12 cellular contexts compared by ENCODE assay signal in the genomic region with DNA sequence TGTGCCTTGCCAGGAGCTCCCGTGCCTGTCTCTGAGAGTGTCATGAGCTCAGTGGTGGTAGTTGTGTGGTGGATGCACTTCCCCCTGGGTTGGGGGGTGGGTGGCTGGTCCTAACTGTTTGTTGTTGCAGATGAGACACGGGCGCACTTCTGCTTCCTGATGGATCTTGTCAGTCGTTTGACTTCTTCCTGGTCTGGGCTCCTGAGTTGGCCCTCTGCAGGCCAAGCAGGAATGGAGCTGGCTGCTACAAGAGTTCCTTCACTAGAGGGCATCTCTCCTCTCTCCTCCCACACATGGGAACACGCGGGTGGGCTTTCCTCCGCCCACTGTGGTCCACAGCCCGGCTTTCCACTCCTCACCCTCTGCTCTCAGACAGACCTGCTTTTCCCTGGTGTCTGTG.
DNase-seq lines count a peak whose midpoint lies in the region; ATAC-seq and TF ChIP-seq lines count a peak whose summit lies in the region.
"Had no signal": no experiment of that assay in that cellular context is flagged by ENCODE, and none has a peak within 500 bp of the region (broad histone marks: within the 10 kb centered on the region; RNA-seq: fewer than 3 reads in every experiment).

No MANE protein-coding gene starts in this region.

- in situ Hi-C loops in astrocyte of the cerebellum (cut with HindIII; ENCODE audit: low sequenced_read_pairs) = no loop called here

- no peak overlapping the region for H3K9ac ChIP-seq in liver (ENCODE audit: low read depth in 1 of 2, low read length in 2 of 2)

- H3K27me3 ChIP-seq in liver (ENCODE audit: control insufficient read depth in 4 of 4, insufficient read depth in 4 of 4, low read length in 3 of 4) (peaks cover 0 to 9% (median 0%) of the 10 kb centered on the region in 4 donors), adrenal gland (peaks cover 11% of the 10 kb centered on the region)

- H3K9me3 ChIP-seq in liver (ENCODE audit: control insufficient read depth in 4 of 4, low read length in 3 of 4) (no peaks in the 10 kb centered on the region), adrenal gland (replicated peaks in 1 of 3) (no peaks in the 10 kb centered on the region)
- H3K9me3 ChIP-seq: psoas muscle had no signal

- no peak for TF ChIP-seq POLR2A in adrenal gland (IDR thresholded peaks at IDR 0.05)

- H3K36me3 Mint-ChIP-seq in Calu3 (ENCODE audit: insufficient read depth, unreplicated experiment) (no peaks in the 10 kb centered on the region), mesothelial cell of epicardium (no peaks in the 10 kb centered on the region)

- DNase-seq in Calu3 (peak; percentile 27), astrocyte of the cerebellum (ENCODE audit: low read depth) (no peak), NCI-H446 treated with DMSO at 0.1 percent for 48 hours (lab: John Stamatoyannopoulos, UW) (no peak), adrenal gland (no peak), mesothelial cell of epicardium (ENCODE audit: low spot score in 2 of 2, unreplicated experiment in 2 of 2) (no peak)
- DNase-seq: activated B cell treated with CpG ODN at 0.5 μM for 24 hours; NCI-H1105 treated with DMSO at 0.1 percent for 48 hours; psoas muscle; stimulated activated naive CD8-positive, alpha-beta T cell treated with anti-CD3 and anti-CD28 coated beads, Interleukin-15, amount 100 ng/mL, for 72 hours had no signal

- intact Hi-C loops in Calu3 (cut with micrococcal nuclease; ENCODE audit: unreplicated experiment) = no loop called here
- intact Hi-C loops in adrenal gland (cut with DNase I) = no loop called here

- no peak overlapping the region for H3K27ac Mint-ChIP-seq in Calu3 (ENCODE audit: unreplicated experiment)
- H3K27ac Mint-ChIP-seq in mesothelial cell of epicardium = no peak overlapping the region
- H3K27ac Mint-ChIP-seq: activated B cell treated with CpG ODN at 0.5 μM for 24 hours had no signal

- no peak for ATAC-seq in GM18867 (IDR thresholded peaks at IDR 0.05; ENCODE audit: unreplicated experiment)
- ATAC-seq: psoas muscle; stimulated activated naive CD8-positive, alpha-beta T cell treated with anti-CD3 and anti-CD28 coated beads, Interleukin-15, amount 100 ng/mL, for 72 hours had no signal

- H3K4me1 Mint-ChIP-seq in Calu3 (ENCODE audit: low read depth, unreplicated experiment) (peaks cover 15% of the 10 kb centered on the region), mesothelial cell of epicardium (no peaks in the 10 kb centered on the region)

- H3K4me3 ChIP-seq in astrocyte of the cerebellum (ENCODE audit: low read depth, low read length) (no peak overlapping the region), liver (ENCODE audit: low read depth in 1 of 3, low read length in 3 of 3) (no peak overlapping the region), adrenal gland (no peak overlapping the region)
- H3K4me3 ChIP-seq: psoas muscle had no signal

- 28% methylated on average over 8 of the region's 8 CpGs for WGBS in liver
- 14 to 24% (median 20%) methylated on average over 5 to 8 of the region's 8 CpGs for WGBS in adrenal gland, 4 donors

- H3K27me3 Mint-ChIP-seq in Calu3 (ENCODE audit: unreplicated experiment) (peaks cover 79% of the 10 kb centered on the region), mesothelial cell of epicardium (ENCODE audit: low read depth) (peaks cover 65% of the 10 kb centered on the region)

- H3K4me3 Mint-ChIP-seq in Calu3 (ENCODE audit: low read depth, unreplicated experiment) (no peak overlapping the region), mesothelial cell of epicardium (no peak overlapping the region)
- H3K4me3 Mint-ChIP-seq: activated B cell treated with CpG ODN at 0.5 μM for 24 hours had no signal

- H3K27ac ChIP-seq in liver (ENCODE audit: low read depth in 1 of 2, low read length in 2 of 2) (no peak overlapping the region), adrenal gland (no peak overlapping the region)
- H3K27ac ChIP-seq: psoas muscle had no signal

- CTCF ChIA-PET in Calu3 (lab: Charles Lee) = no interaction called here

- H3K4me1 ChIP-seq in liver (ENCODE audit: control insufficient read depth in 4 of 4, insufficient read depth in 4 of 4, low read length in 3 of 4) = peaks cover 3 to 10% (median 5%) of the 10 kb centered on the region in 4 donors
- H3K4me1 ChIP-seq in adrenal gland (replicated peaks in 1 of 2) = peaks cover 0 to 10% of the 10 kb centered on the region in 2 donors
- H3K4me1 ChIP-seq: psoas muscle had no signal

- H3K36me3 ChIP-seq in liver (ENCODE audit: control insufficient read depth in 4 of 4, insufficient read depth in 3 of 4, low read depth in 1 of 4, low read length in 3 of 4) (no peaks in the 10 kb centered on the region), adrenal gland (replicated peaks in 1 of 2) (no peaks in the 10 kb centered on the region)

- TF ChIP-seq RAD21 in liver (IDR thresholded peaks at IDR 0.05) = no peak

- H3K9me3 Mint-ChIP-seq in Calu3 (ENCODE audit: low read depth, unreplicated experiment) (no peaks in the 10 kb centered on the region), mesothelial cell of epicardium (no peaks in the 10 kb centered on the region)
- H3K9me3 Mint-ChIP-seq: activated B cell treated with CpG ODN at 0.5 μM for 24 hours; stimulated activated naive CD8-positive, alpha-beta T cell treated with anti-CD3 and anti-CD28 coated beads, Interleukin-15, amount 100 ng/mL, for 72 hours had no signal

- BruUV-seq in Calu3 (replicated peaks; lab: Mats Ljungman, UMichigan) = no TSS peak

- TF ChIP-seq CTCF in Calu3 (IDR thresholded peaks at IDR 0.05; ENCODE audit: unreplicated experiment) (no peak), LNCAP (IDR thresholded peaks at IDR 0.05) (peak; percentile 16; the same call in 1 of the 2 replicates), astrocyte of the cerebellum (IDR thresholded peaks at IDR 0.05; ENCODE audit: low read depth, low read length, missing control alignments) (peak; percentile 36), liver (IDR thresholded peaks at IDR 0.05; ENCODE audit: low read depth, low read length, missing input control) (peak; percentile 15), adrenal gland (IDR thresholded peaks at IDR 0.05) (peak in 1 of 6 experiments; percentile 14), mesothelial cell of epicardium (IDR thresholded peaks at IDR 0.05; ENCODE audit: unreplicated experiment) (no peak)

TF ChIP-seq in liver, 16 proteins besides CTCF, POLR2A, EP300 and RAD21:
- no peak for TF ChIP-seq FOXA2 (IDR thresholded peaks at IDR 0.05)
- TF ChIP-seq, protein P1, sequence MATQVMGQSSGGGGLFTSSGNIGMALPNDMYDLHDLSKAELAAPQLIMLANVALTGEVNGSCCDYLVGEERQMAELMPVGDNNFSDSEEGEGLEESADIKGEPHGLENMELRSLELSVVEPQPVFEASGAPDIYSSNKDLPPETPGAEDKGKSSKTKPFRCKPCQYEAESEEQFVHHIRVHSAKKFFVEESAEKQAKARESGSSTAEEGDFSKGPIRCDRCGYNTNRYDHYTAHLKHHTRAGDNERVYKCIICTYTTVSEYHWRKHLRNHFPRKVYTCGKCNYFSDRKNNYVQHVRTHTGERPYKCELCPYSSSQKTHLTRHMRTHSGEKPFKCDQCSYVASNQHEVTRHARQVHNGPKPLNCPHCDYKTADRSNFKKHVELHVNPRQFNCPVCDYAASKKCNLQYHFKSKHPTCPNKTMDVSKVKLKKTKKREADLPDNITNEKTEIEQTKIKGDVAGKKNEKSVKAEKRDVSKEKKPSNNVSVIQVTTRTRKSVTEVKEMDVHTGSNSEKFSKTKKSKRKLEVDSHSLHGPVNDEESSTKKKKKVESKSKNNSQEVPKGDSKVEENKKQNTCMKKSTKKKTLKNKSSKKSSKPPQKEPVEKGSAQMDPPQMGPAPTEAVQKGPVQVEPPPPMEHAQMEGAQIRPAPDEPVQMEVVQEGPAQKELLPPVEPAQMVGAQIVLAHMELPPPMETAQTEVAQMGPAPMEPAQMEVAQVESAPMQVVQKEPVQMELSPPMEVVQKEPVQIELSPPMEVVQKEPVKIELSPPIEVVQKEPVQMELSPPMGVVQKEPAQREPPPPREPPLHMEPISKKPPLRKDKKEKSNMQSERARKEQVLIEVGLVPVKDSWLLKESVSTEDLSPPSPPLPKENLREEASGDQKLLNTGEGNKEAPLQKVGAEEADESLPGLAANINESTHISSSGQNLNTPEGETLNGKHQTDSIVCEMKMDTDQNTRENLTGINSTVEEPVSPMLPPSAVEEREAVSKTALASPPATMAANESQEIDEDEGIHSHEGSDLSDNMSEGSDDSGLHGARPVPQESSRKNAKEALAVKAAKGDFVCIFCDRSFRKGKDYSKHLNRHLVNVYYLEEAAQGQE (IDR thresholded peaks at IDR 0.05) = no peak
- TF ChIP-seq, protein P2, sequence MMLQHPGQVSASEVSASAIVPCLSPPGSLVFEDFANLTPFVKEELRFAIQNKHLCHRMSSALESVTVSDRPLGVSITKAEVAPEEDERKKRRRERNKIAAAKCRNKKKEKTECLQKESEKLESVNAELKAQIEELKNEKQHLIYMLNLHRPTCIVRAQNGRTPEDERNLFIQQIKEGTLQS (IDR thresholded peaks at IDR 0.05) = no peak
- TF ChIP-seq, protein P3, sequence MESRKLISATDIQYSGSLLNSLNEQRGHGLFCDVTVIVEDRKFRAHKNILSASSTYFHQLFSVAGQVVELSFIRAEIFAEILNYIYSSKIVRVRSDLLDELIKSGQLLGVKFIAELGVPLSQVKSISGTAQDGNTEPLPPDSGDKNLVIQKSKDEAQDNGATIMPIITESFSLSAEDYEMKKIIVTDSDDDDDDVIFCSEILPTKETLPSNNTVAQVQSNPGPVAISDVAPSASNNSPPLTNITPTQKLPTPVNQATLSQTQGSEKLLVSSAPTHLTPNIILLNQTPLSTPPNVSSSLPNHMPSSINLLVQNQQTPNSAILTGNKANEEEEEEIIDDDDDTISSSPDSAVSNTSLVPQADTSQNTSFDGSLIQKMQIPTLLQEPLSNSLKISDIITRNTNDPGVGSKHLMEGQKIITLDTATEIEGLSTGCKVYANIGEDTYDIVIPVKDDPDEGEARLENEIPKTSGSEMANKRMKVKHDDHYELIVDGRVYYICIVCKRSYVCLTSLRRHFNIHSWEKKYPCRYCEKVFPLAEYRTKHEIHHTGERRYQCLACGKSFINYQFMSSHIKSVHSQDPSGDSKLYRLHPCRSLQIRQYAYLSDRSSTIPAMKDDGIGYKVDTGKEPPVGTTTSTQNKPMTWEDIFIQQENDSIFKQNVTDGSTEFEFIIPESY (IDR thresholded peaks at IDR 0.05) = no peak
- TF ChIP-seq JUND (IDR thresholded peaks at IDR 0.05) = no peak
- no peak for TF ChIP-seq NR2F2 (IDR thresholded peaks at IDR 0.05)
- TF ChIP-seq YY1 (IDR thresholded peaks at IDR 0.05) = no peak
- no peak for TF ChIP-seq TAF1 (conservative IDR thresholded peaks at IDR 0.05)
- TF ChIP-seq RXRA (IDR thresholded peaks at IDR 0.05) = no peak
- TF ChIP-seq, protein P4, sequence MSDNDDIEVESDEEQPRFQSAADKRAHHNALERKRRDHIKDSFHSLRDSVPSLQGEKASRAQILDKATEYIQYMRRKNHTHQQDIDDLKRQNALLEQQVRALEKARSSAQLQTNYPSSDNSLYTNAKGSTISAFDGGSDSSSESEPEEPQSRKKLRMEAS (IDR thresholded peaks at IDR 0.05) = no peak
- TF ChIP-seq HNF4A (conservative IDR thresholded peaks at IDR 0.05) = no peak

Comparison
In these comparisons a context has a peak if more than half of its experiments do, and no peak if none do; other contexts are left out.
1. CTCF ChIP-seq: peak in LNCAP (single experiment), astrocyte of the cerebellum (single experiment) and liver (single experiment); none in Calu3 (single experiment) and mesothelial cell of epicardium (single experiment).